ENCODE assay signal across 16 cellular contexts in genomic region chr11:79119491-79120284, GRCh38.
DNase-seq lines count a peak whose midpoint lies in the region; ATAC-seq and TF ChIP-seq lines count a peak whose summit lies in the region.
"Had no signal": no experiment of that assay in that cellular context is flagged by ENCODE, and none has a peak within 500 bp of the region (broad histone marks: within the 10 kb centered on the region; RNA-seq: fewer than 3 reads in every experiment).

No MANE protein-coding gene starts in this region.

- H3K9me3 ChIP-seq in endodermal cell (ENCODE audit: control insufficient read depth, low read length) (no peaks in the 10 kb centered on the region), aorta (ENCODE audit: control insufficient read depth, low read length) (peaks cover 2% of the 10 kb centered on the region)

- no peak overlapping the region for H3K27ac Mint-ChIP-seq in endodermal cell
- H3K27ac Mint-ChIP-seq: activated CD8-positive, alpha-beta T cell treated with anti-CD3 and anti-CD28 coated beads for 36 hours; stimulated activated naive CD8-positive, alpha-beta T cell treated with anti-CD3 and anti-CD28 coated beads, Interleukin-15, Interleukin-2, amounts not matched to agents 100 ng/mL and 50 ng/mL, for 24 hours; T-helper 17 cell had no signal

- intact Hi-C loops in aorta (cut with DNase I) = no loop called here

- H3K36me3 Mint-ChIP-seq in endodermal cell (ENCODE audit: low read depth) = peaks cover 26% of the 10 kb centered on the region

- WGBS in endodermal cell (ENCODE audit: insufficient coverage in 1 of 2, insufficient read length in 1 of 2), 2 experiments = 66 to 68% methylated on average over 5 to 8 of the region's 8 CpGs
- WGBS in aorta, 2 donors = 70 to 72% methylated on average over 8 of the region's 8 CpGs

- H3K9me3 Mint-ChIP-seq in endodermal cell = no peaks in the 10 kb centered on the region

- H3K9ac ChIP-seq in endodermal cell (ENCODE audit: extremely low read depth, low read length, poor library complexity, severe bottlenecking) = no peak overlapping the region
- H3K9ac ChIP-seq: BLaER1 treated with 17β-estradiol and CSF1 and Interleukin-3, amounts not matched to agents 10 nM and 100 nM had no signal

- no peak for TF ChIP-seq CTCF in endodermal cell (conservative IDR thresholded peaks at IDR 0.05)

- H3K27me3 ChIP-seq in endodermal cell (ENCODE audit: control insufficient read depth, insufficient read depth, low read length, poor library complexity, severe bottlenecking) (no peaks in the 10 kb centered on the region), aorta (ENCODE audit: control insufficient read depth in 1 of 2, insufficient read depth in 2 of 2, low read length in 1 of 2) (no peaks in the 10 kb centered on the region)
- H3K27me3 ChIP-seq: BLaER1 treated with 17β-estradiol and CSF1 and Interleukin-3, amounts not matched to agents 10 nM and 100 nM had no signal

- H3K36me3 ChIP-seq in endodermal cell (ENCODE audit: control insufficient read depth, insufficient read depth, low read length) (no peaks in the 10 kb centered on the region), aorta (ENCODE audit: control insufficient read depth in 1 of 2, insufficient read depth in 2 of 2, low read length in 1 of 2) (no peaks in the 10 kb centered on the region)
- H3K36me3 ChIP-seq: BLaER1 treated with 17β-estradiol and CSF1 and Interleukin-3, amounts not matched to agents 10 nM and 100 nM had no signal

- H3K4me1 ChIP-seq in endodermal cell (ENCODE audit: control insufficient read depth, insufficient read depth, low read length) (peaks cover 10% of the 10 kb centered on the region), aorta (ENCODE audit: control insufficient read depth in 1 of 2, insufficient read depth in 2 of 2, low read length in 2 of 2) (no peaks in the 10 kb centered on the region)
- H3K4me1 ChIP-seq: BLaER1 treated with 17β-estradiol and CSF1 and Interleukin-3, amounts not matched to agents 10 nM and 100 nM had no signal

- H3K27me3 Mint-ChIP-seq in endodermal cell (ENCODE audit: insufficient read depth) = no peaks in the 10 kb centered on the region
- H3K27me3 Mint-ChIP-seq: stimulated activated naive CD8-positive, alpha-beta T cell treated with anti-CD3 and anti-CD28 coated beads, Interleukin-15, Interleukin-2, amounts not matched to agents 100 ng/mL and 50 ng/mL, for 24 hours; T-helper 17 cell had no signal

- peak overlapping the region; percentile 55 for H3K27ac ChIP-seq in endodermal cell (ENCODE audit: low read depth, low read length)
- H3K27ac ChIP-seq in aorta (ENCODE audit: low read depth in 1 of 2, low read length in 2 of 2) = no peak overlapping the region
- H3K27ac ChIP-seq: BLaER1 treated with 17β-estradiol and CSF1 and Interleukin-3, amounts not matched to agents 10 nM and 100 nM had no signal

- peak; percentile 62 for DNase-seq in ELF-1 (ENCODE audit: low read depth, low spot score)
- DNase-seq in NCI-H510A (lab: John Stamatoyannopoulos, UW) = peak; percentile 16
- no peak for DNase-seq in endodermal cell
- DNase-seq in pons (ENCODE audit: low spot score) = peak; percentile 97
- DNase-seq in aorta = no peak
- no peak for DNase-seq in NCI-H1417 treated with DMSO at 0.1 percent for 48 hours (lab: John Stamatoyannopoulos, UW)
- DNase-seq: activated CD8-positive, alpha-beta T cell treated with anti-CD3 and anti-CD28 coated beads for 36 hours; activated naive CD4-positive, alpha-beta T cell; NCI-H1436 treated with DMSO at 0.1 percent for 48 hours; T-helper 17 cell had no signal

- H3K4me3 ChIP-seq in endodermal cell (ENCODE audit: low read length) (no peak overlapping the region), aorta (ENCODE audit: low read length in 2 of 2) (no peak overlapping the region)
- H3K4me3 ChIP-seq: BLaER1 treated with 17β-estradiol and CSF1 and Interleukin-3, amounts not matched to agents 10 nM and 100 nM had no signal

- ATAC-seq in aorta (ENCODE audit: low FRiP score) (no peak), GM18868 (IDR thresholded peaks at IDR 0.05; ENCODE audit: unreplicated experiment) (no peak), GM21360 (IDR thresholded peaks at IDR 0.05; ENCODE audit: unreplicated experiment) (no peak)
- ATAC-seq: activated CD8-positive, alpha-beta T cell treated with anti-CD3 and anti-CD28 coated beads for 36 hours; esophagus mucosa; HepG2; T-helper 17 cell had no signal

- H3K4me3 Mint-ChIP-seq in endodermal cell = no peak overlapping the region
- H3K4me3 Mint-ChIP-seq: activated CD8-positive, alpha-beta T cell treated with anti-CD3 and anti-CD28 coated beads for 36 hours; stimulated activated naive CD8-positive, alpha-beta T cell treated with anti-CD3 and anti-CD28 coated beads, Interleukin-15, Interleukin-2, amounts not matched to agents 100 ng/mL and 50 ng/mL, for 24 hours; T-helper 17 cell had no signal

- H3K4me1 Mint-ChIP-seq in endodermal cell = peaks cover 20% of the 10 kb centered on the region
- H3K4me1 Mint-ChIP-seq: T-helper 17 cell had no signal

Comparison
In these comparisons a context has a peak if more than half of its experiments do, and no peak if none do; other contexts are left out.
1. DNase-seq: peak in ELF-1 (single experiment), NCI-H510A (single experiment) and pons (single experiment); none in endodermal cell (single experiment), aorta (0 of 2) and NCI-H1417 treated with DMSO at 0.1 percent for 48 hours (single experiment).